9 cellular contexts compared by ENCODE assay signal in the genomic region with DNA sequence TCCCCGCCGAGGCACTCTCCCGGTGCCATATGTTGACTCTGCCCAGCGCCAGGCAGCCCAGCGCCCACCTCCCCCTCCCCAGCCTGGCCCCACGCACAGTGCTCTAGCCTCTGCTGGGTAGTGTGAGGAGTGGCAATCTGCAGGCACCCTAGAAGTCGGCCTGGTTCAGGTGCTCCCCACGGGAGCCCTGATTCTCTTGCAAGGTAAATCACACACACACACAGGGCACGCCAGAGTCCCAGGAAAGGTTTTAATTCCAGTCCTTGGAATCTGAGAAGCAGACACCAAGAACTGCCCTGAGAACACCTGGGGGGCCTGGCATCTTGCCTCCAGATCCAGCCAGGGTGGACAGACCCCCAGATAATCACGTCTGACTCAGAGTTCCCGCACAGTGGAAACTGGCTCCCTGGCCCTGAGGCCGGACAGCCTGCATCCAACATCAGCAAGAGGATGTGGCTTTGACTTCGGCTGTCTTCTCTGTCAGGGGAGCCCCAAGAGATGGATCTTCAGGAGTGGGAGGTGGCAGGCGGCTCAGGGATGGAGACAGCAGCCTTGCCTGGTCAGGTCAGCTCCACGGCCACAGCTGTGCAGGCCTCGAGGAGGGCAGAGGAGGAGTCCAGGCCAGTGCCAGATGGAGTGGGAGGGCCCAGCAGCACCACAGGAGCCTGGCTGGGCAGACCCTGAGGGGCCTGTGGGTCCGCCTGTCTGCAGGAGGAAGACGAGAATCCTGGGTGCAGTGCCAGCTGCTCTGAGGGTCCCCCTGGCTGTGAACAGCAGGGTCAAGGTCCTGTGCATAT. TPM values are rescaled to one million over a fixed set of nuclear protein-coding genes. Genes with fewer than 3 reads are reported as not detected.
DNase-seq lines count a peak whose midpoint lies in the region.
"Had no signal": no experiment of that assay in that cellular context is flagged by ENCODE, and none has a peak within 500 bp of the region (broad histone marks: within the 10 kb centered on the region; RNA-seq: fewer than 3 reads in every experiment).

No MANE protein-coding gene starts in this region.

- H3K4me3 ChIP-seq in iPS-18a (ENCODE audit: low read length) (no peak overlapping the region), thymus (ENCODE audit: low read length) (no peak overlapping the region)

- no peak overlapping the region for H3K9ac ChIP-seq in iPS-18a (ENCODE audit: low read length)

- no peaks in the 10 kb centered on the region for H3K27me3 ChIP-seq in iPS-18a (ENCODE audit: control insufficient read depth, insufficient read depth, low read length)
- peaks cover 5% of the 10 kb centered on the region for H3K27me3 ChIP-seq in thymus (ENCODE audit: control insufficient read depth, insufficient read depth)

- in situ Hi-C loops in G401 (cut with HindIII; ENCODE audit: low sequenced_read_pairs) = no loop called here

- 84% methylated on average over 18 of the region's 18 CpGs for WGBS in thymus

- H3K4me1 Mint-ChIP-seq in activated T-cell treated with anti-CD3 and anti-CD28 coated beads, Interleukin-2, amount 50 U/mL, for 24 hours (ENCODE audit: low read depth) = peaks cover 28% of the 10 kb centered on the region
- H3K4me1 Mint-ChIP-seq in activated naive CD8-positive, alpha-beta T cell (ENCODE audit: low read depth) = peaks cover 28% of the 10 kb centered on the region

- peak overlapping the region; percentile 88 for H3K27ac Mint-ChIP-seq in activated T-cell treated with anti-CD3 and anti-CD28 coated beads, Interleukin-2, amount 50 U/mL, for 24 hours
- H3K27ac Mint-ChIP-seq in activated naive CD8-positive, alpha-beta T cell = peak overlapping the region; percentile 85

- no peak for DNase-seq in activated T-cell treated with anti-CD3 and anti-CD28 coated beads, Interleukin-2, amount 50 U/mL, for 24 hours
- DNase-seq in activated T-cell treated with anti-CD3 and anti-CD28 coated beads for 4 hours = no peak
- DNase-seq in stimulated activated CD4-positive, alpha-beta T cell treated with anti-CD3 and anti-CD28 coated beads, Interleukin-4, amount 100 ng/mL, for 1 hour = no peak
- no peak for DNase-seq in germinal center (ENCODE audit: low spot score)
- DNase-seq in G401 (ENCODE audit: low spot score) = no peak
- DNase-seq: activated naive CD4-positive, alpha-beta T cell had no signal

- H3K9me3 ChIP-seq in iPS-18a (ENCODE audit: control insufficient read depth, low read depth, low read length) (no peaks in the 10 kb centered on the region), thymus (ENCODE audit: control insufficient read depth) (no peaks in the 10 kb centered on the region)

- H3K36me3 ChIP-seq in iPS-18a (ENCODE audit: control insufficient read depth, low read depth, low read length) = peaks cover 23% of the 10 kb centered on the region
- H3K36me3 ChIP-seq in thymus (ENCODE audit: control insufficient read depth, insufficient read depth) = peaks cover 57% of the 10 kb centered on the region

- H3K4me1 ChIP-seq in iPS-18a (ENCODE audit: control insufficient read depth, low read depth, low read length) (peaks cover 10% of the 10 kb centered on the region), thymus (ENCODE audit: control insufficient read depth, insufficient read depth, low read length) (peaks cover 11% of the 10 kb centered on the region)

- no peaks in the 10 kb centered on the region for H3K9me3 Mint-ChIP-seq in activated T-cell treated with anti-CD3 and anti-CD28 coated beads, Interleukin-2, amount 50 U/mL, for 24 hours
- no peaks in the 10 kb centered on the region for H3K9me3 Mint-ChIP-seq in activated naive CD8-positive, alpha-beta T cell (ENCODE audit: low read depth)

- H3K36me3 Mint-ChIP-seq in activated T-cell treated with anti-CD3 and anti-CD28 coated beads, Interleukin-2, amount 50 U/mL, for 24 hours (ENCODE audit: low read depth) = peaks cover 52% of the 10 kb centered on the region
- H3K36me3 Mint-ChIP-seq in activated naive CD8-positive, alpha-beta T cell = peaks cover 5% of the 10 kb centered on the region

- peak overlapping the region; percentile 67 for H3K4me3 Mint-ChIP-seq in activated T-cell treated with anti-CD3 and anti-CD28 coated beads, Interleukin-2, amount 50 U/mL, for 24 hours
- peak overlapping the region; percentile 87 for H3K4me3 Mint-ChIP-seq in activated naive CD8-positive, alpha-beta T cell

- H3K27me3 Mint-ChIP-seq in activated T-cell treated with anti-CD3 and anti-CD28 coated beads, Interleukin-2, amount 50 U/mL, for 24 hours = no peaks in the 10 kb centered on the region
- H3K27me3 Mint-ChIP-seq in activated naive CD8-positive, alpha-beta T cell = no peaks in the 10 kb centered on the region

- H3K27ac ChIP-seq in iPS-18a (ENCODE audit: low read length) (peak overlapping the region; percentile 30), thymus (ENCODE audit: low read depth) (peak overlapping the region; percentile 36)

RNA-seq across cellular contexts. Expression of gene RIN1, which starts 1.1 kb away (rescaled TPM):
- 5.8 TPM for polyA plus RNA-seq in thymus
- total RNA-seq in G401 (2014; rRNA removed; shearing (Covaris generic)) = 34.3 and 46.6 TPM in 2 replicates

RNA-seq across cellular contexts. Expression of gene BRMS1, which starts 7.6 kb away (rescaled TPM):
- polyA plus RNA-seq in thymus = 63.0 TPM
- 92.6 and 111 TPM in 2 replicates for total RNA-seq in G401 (2014; rRNA removed; shearing (Covaris generic))

RNA-seq across cellular contexts. Expression of gene B4GAT1, which starts 10.1 kb away (rescaled TPM):
- 10.3 TPM for polyA plus RNA-seq in thymus
- total RNA-seq in G401 (2014; rRNA removed; shearing (Covaris generic)) = 22.2 and 23.7 TPM in 2 replicates

RNA-seq across cellular contexts. Expression of gene CD248, which starts 20.5 kb away (rescaled TPM):
- polyA plus RNA-seq in thymus = 7.7 TPM
- total RNA-seq in G401 (2014; rRNA removed; shearing (Covaris generic)) = 0.58 TPM in 1 of 2 replicates, not detected in the other

RNA-seq across cellular contexts. Expression of gene SLC29A2, which starts 34.3 kb away (rescaled TPM):
- polyA plus RNA-seq in thymus = 14.2 TPM
- 1.9 and 3.0 TPM in 2 replicates for total RNA-seq in G401 (2014; rRNA removed; shearing (Covaris generic))
